ENCODE assay signal across 1 cellular context in the genomic region with DNA sequence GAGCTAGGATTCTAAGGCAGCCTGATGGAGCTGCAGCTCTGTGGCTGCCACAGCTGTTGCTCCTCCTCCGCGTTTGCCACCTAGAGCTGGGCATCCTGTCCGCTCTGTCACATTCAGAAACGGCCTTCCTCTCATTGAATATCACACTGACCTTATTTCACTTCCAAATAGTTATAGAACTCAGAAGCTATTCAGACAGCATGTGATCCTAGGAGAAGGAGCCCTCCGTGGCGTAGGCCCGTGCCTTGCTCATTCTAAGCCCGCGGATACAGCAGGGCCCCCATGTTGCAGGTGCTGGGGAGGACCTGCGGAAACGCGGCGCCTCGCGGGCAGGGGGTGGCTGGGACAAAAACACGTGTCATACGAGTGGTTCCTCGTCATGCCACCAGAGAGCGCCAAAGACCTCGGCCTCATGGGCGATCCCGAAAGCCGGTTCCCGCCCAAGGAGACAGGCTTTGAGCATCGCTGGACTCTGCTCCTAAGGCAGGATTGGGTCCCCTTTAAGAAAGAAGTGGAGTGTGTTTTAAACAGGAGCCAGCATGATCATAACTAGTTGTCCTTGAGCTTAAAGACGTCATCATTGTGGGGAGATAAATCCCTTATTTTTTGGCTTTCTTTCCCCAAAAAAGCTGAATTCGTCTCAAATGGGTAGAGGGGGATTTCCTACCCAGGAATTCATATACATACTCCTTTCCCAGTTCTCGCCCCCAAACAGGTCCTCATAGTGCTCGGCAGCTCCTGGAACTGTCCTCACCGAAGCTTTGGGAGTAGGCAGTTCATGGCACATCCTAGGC.
TF ChIP-seq lines count a peak whose summit lies in the region.

No MANE protein-coding gene starts in this region.

TF ChIP-seq in HEK293, 187 proteins besides CTCF, POLR2A, EP300 and RAD21 (continued from another document):
- TF ChIP-seq SP7 (tag by site-specific recombination; IDR thresholded peaks at IDR 0.05) = 0 out of 2 replicates have a peak, but pooled peaks have one; percentile 15
- no peak for TF ChIP-seq ZNF585B (tag by site-specific recombination; IDR thresholded peaks at IDR 0.05)
- TF ChIP-seq, protein P1, sequence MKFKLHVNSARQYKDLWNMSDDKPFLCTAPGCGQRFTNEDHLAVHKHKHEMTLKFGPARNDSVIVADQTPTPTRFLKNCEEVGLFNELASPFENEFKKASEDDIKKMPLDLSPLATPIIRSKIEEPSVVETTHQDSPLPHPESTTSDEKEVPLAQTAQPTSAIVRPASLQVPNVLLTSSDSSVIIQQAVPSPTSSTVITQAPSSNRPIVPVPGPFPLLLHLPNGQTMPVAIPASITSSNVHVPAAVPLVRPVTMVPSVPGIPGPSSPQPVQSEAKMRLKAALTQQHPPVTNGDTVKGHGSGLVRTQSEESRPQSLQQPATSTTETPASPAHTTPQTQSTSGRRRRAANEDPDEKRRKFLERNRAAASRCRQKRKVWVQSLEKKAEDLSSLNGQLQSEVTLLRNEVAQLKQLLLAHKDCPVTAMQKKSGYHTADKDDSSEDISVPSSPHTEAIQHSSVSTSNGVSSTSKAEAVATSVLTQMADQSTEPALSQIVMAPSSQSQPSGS (tag by site-specific recombination; IDR thresholded peaks at IDR 0.05; ENCODE audit: low read depth) = peak; percentile 30; the same call in 1 of the 2 replicates
- TF ChIP-seq GLIS1 (tag by site-specific recombination; IDR thresholded peaks at IDR 0.05) = peak; percentile 19; the same call in 1 of the 2 replicates
- TF ChIP-seq, protein P2, sequence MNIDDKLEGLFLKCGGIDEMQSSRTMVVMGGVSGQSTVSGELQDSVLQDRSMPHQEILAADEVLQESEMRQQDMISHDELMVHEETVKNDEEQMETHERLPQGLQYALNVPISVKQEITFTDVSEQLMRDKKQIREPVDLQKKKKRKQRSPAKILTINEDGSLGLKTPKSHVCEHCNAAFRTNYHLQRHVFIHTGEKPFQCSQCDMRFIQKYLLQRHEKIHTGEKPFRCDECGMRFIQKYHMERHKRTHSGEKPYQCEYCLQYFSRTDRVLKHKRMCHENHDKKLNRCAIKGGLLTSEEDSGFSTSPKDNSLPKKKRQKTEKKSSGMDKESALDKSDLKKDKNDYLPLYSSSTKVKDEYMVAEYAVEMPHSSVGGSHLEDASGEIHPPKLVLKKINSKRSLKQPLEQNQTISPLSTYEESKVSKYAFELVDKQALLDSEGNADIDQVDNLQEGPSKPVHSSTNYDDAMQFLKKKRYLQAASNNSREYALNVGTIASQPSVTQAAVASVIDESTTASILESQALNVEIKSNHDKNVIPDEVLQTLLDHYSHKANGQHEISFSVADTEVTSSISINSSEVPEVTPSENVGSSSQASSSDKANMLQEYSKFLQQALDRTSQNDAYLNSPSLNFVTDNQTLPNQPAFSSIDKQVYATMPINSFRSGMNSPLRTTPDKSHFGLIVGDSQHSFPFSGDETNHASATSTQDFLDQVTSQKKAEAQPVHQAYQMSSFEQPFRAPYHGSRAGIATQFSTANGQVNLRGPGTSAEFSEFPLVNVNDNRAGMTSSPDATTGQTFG (tag by site-specific recombination; IDR thresholded peaks at IDR 0.05; ENCODE audit: borderline replicate concordance) = no peak
- TF ChIP-seq, protein P3, sequence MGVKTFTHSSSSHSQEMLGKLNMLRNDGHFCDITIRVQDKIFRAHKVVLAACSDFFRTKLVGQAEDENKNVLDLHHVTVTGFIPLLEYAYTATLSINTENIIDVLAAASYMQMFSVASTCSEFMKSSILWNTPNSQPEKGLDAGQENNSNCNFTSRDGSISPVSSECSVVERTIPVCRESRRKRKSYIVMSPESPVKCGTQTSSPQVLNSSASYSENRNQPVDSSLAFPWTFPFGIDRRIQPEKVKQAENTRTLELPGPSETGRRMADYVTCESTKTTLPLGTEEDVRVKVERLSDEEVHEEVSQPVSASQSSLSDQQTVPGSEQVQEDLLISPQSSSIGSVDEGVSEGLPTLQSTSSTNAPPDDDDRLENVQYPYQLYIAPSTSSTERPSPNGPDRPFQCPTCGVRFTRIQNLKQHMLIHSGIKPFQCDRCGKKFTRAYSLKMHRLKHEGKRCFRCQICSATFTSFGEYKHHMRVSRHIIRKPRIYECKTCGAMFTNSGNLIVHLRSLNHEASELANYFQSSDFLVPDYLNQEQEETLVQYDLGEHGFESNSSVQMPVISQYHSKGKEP (tag by site-specific recombination; IDR thresholded peaks at IDR 0.05) = no peak
- TF ChIP-seq ZNF548 (tag by site-specific recombination; IDR thresholded peaks at IDR 0.05) = no peak
